23 cellular contexts compared by ENCODE assay signal in genomic region chr4:132866616-132867015, GRCh38.
"Had no signal": no experiment of that assay in that cellular context is flagged by ENCODE, and none has a peak within 500 bp of the region (broad histone marks: within the 10 kb centered on the region; RNA-seq: fewer than 3 reads in every experiment).

No MANE protein-coding gene starts in this region.

- FAIRE-seq: colon, islet of Langerhans had no signal

- H3K27ac ChIP-seq: esophagus squamous epithelium, gastroesophageal sphincter, ovary, right lobe of liver, suprapubic skin, thyroid gland, upper lobe of left lung, uterus had no signal

- H3K9me3 Mint-ChIP-seq: neural crest cell had no signal

- H3K36me3 Mint-ChIP-seq: stimulated activated effector memory CD8-positive, alpha-beta T cell treated with anti-CD3 and anti-CD28 coated beads, Interleukin-12 subunit alpha, Interleukin-12 subunit beta, amount 100 ng/mL, for 72 hours had no signal

- H3K4me3 ChIP-seq: esophagus squamous epithelium, gastroesophageal sphincter, ovary, right lobe of liver, suprapubic skin, thyroid gland, upper lobe of left lung, uterus had no signal

- H3K27me3 Mint-ChIP-seq: dendritic cell treated with granulocyte-macrophage colony-stimulating factor and Interleukin-4, amounts not matched to agents 40 ng/mL and 50 ng/mL, for 4 days; effector memory CD8-positive, alpha-beta T cell; progenitor cell of endocrine pancreas had no signal

- H3K27ac Mint-ChIP-seq: dendritic cell treated with granulocyte-macrophage colony-stimulating factor and Interleukin-4, amounts not matched to agents 40 ng/mL and 50 ng/mL, for 4 days; effector memory CD8-positive, alpha-beta T cell; natural killer cell; progenitor cell of endocrine pancreas; stimulated activated effector memory CD8-positive, alpha-beta T cell treated with anti-CD3 and anti-CD28 coated beads, Interleukin-12 subunit alpha, Interleukin-12 subunit beta, amount 100 ng/mL, for 72 hours had no signal

- H3K27me3 ChIP-seq: esophagus squamous epithelium, gastroesophageal sphincter, ovary, right lobe of liver, suprapubic skin, thyroid gland, upper lobe of left lung, uterus had no signal

- H3K4me1 ChIP-seq: esophagus squamous epithelium, gastroesophageal sphincter, right lobe of liver, suprapubic skin, thyroid gland, upper lobe of left lung, uterus had no signal

- DNase-seq: effector memory CD8-positive, alpha-beta T cell; esophagus squamous epithelium; foreskin fibroblast; mammary epithelial cell; natural killer cell; ovary; retina; right lobe of liver; stimulated activated CD4-positive, alpha-beta T cell treated with anti-CD3 and anti-CD28 coated beads, Interleukin-4, amount 100 ng/mL, for 1 hour; stimulated activated CD8-positive, alpha-beta memory T cell treated with anti-CD3 and anti-CD28 coated beads, Interleukin-4, amount 100 ng/mL, for 48 hours; stimulated activated naive CD8-positive, alpha-beta T cell treated with anti-CD3 and anti-CD28 coated beads, Interleukin-15, Interleukin-2, amounts not matched to agents 100 U/mL and 50 U/mL, for 24 hours; thyroid gland; upper lobe of left lung; uterus had no signal

- H3K9me3 ChIP-seq: ovary, right lobe of liver, suprapubic skin, thyroid gland, uterus had no signal

- H3K4me3 Mint-ChIP-seq: dendritic cell treated with granulocyte-macrophage colony-stimulating factor and Interleukin-4, amounts not matched to agents 40 ng/mL and 50 ng/mL, for 4 days; effector memory CD8-positive, alpha-beta T cell; natural killer cell; neural crest cell; stimulated activated effector memory CD8-positive, alpha-beta T cell treated with anti-CD3 and anti-CD28 coated beads, Interleukin-12 subunit alpha, Interleukin-12 subunit beta, amount 100 ng/mL, for 72 hours had no signal

- ATAC-seq: effector memory CD8-positive, alpha-beta T cell; gastroesophageal sphincter; left lobe of liver; natural killer cell; right lobe of liver; stimulated activated effector memory CD8-positive, alpha-beta T cell treated with anti-CD3 and anti-CD28 coated beads, Interleukin-12 subunit alpha, Interleukin-12 subunit beta, amount 100 ng/mL, for 72 hours; stimulated activated naive CD8-positive, alpha-beta T cell treated with anti-CD3 and anti-CD28 coated beads, Interleukin-15, Interleukin-2, amounts not matched to agents 100 U/mL and 50 U/mL, for 24 hours had no signal

- H3K4me1 Mint-ChIP-seq: natural killer cell; neural crest cell; stimulated activated effector memory CD8-positive, alpha-beta T cell treated with anti-CD3 and anti-CD28 coated beads, Interleukin-12 subunit alpha, Interleukin-12 subunit beta, amount 100 ng/mL, for 72 hours had no signal

- H3K36me3 ChIP-seq: esophagus squamous epithelium, gastroesophageal sphincter, ovary, right lobe of liver, suprapubic skin, thyroid gland, upper lobe of left lung, uterus had no signal
